Comparison of ENCODE assay signal across 1 cellular context in genomic region chr19:861756-862528, GRCh38.
A peak's percentile ranks its signal among the peaks of the same experiment; 100 is the strongest.
TF ChIP-seq lines count a peak whose summit lies in the region.

No MANE protein-coding gene starts in this region.

TF ChIP-seq in HEK293, 187 proteins besides CTCF, POLR2A, EP300 and RAD21 (continued from another document):
- TF ChIP-seq EGR2 (tag by site-specific recombination; IDR thresholded peaks at IDR 0.05; ENCODE audit: low read depth): 0 out of 2 replicates have a peak, but pooled peaks have one; percentile 8
- no peak for TF ChIP-seq ZNF174 (tag by site-specific recombination; IDR thresholded peaks at IDR 0.05)
- TF ChIP-seq, protein P1, sequence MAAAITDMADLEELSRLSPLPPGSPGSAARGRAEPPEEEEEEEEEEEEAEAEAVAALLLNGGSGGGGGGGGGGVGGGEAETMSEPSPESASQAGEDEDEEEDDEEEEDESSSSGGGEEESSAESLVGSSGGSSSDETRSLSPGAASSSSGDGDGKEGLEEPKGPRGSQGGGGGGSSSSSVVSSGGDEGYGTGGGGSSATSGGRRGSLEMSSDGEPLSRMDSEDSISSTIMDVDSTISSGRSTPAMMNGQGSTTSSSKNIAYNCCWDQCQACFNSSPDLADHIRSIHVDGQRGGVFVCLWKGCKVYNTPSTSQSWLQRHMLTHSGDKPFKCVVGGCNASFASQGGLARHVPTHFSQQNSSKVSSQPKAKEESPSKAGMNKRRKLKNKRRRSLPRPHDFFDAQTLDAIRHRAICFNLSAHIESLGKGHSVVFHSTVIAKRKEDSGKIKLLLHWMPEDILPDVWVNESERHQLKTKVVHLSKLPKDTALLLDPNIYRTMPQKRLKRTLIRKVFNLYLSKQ (tag by site-specific recombination; IDR thresholded peaks at IDR 0.05; ENCODE audit: borderline replicate concordance): no peak
- 0 out of 2 replicates have a peak, but pooled peaks have one; percentile 17 for TF ChIP-seq SP3 (tag by site-specific recombination; IDR thresholded peaks at IDR 0.05)
- TF ChIP-seq ZNF560 (tag by site-specific recombination; IDR thresholded peaks at IDR 0.05; ENCODE audit: borderline replicate concordance): no peak
- TF ChIP-seq ZBTB21 (tag by site-specific recombination; IDR thresholded peaks at IDR 0.05): no peak
- no peak for TF ChIP-seq ZNF704 (tag by site-specific recombination; IDR thresholded peaks at IDR 0.05)
